12 cellular contexts compared by ENCODE assay signal in the genomic region with DNA sequence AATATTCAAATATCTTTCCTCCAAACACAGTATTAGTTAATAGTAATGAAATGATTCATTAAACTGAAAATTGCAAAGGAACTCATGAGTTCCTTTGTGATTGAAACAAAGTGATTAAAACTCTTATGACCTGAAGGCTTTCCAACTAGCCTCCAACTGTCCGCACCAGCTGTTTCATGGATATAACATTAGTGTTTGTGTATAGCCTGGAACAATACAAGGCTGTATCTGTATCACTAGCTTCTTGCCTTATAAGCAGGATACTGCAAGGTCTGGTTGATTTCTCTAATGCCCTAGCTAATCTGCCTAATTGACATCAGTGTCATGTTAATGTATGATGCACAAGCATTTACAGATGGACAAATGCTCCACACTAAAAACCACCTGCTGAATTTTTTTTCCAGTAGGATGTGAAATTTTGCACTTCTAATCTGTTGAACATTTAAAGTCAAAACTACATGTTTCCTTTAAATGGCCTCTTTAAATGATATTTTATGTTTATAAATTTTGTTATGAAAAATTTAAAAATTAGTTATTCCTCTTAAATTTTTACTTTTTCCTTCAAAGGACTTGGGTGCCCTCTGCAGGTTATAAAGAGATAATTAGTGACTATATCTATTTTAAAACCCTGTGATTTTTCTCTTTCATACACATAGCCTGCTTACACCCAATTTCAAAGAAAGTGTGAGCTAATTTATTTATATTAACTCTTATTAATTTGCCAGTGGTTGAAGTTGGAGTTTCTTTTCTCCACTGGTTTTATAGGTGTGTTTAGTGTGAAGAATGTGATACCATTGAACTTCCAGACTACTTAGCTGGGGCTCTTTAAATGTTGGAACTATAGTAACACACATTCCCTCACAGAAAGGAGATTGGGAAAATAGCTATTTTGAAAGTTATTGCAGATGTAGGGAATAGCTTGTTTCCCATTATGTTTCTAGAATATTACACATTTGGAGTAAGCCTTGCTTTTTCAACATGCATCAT. TPM values are rescaled to one million over a fixed set of nuclear protein-coding genes. Genes with fewer than 3 reads are reported as not detected.
DNase-seq lines count a peak whose midpoint lies in the region; ATAC-seq and TF ChIP-seq lines count a peak whose summit lies in the region.
"Had no signal": no experiment of that assay in that cellular context is flagged by ENCODE, and none has a peak within 500 bp of the region (broad histone marks: within the 10 kb centered on the region; RNA-seq: fewer than 3 reads in every experiment).

No MANE protein-coding gene starts in this region.

- DNase-seq in NCI-H2196 treated with DMSO at 0.1 percent for 48 hours (lab: John Stamatoyannopoulos, UW; ENCODE audit: unreplicated experiment) = peak; percentile 15
- no peak for DNase-seq in NCI-H2196 (lab: John Stamatoyannopoulos, UW; ENCODE audit: unreplicated experiment)
- DNase-seq in endodermal cell = no peak
- no peak for DNase-seq in progenitor cell of endocrine pancreas (ENCODE audit: low spot score, unreplicated experiment)
- DNase-seq in ovary = no peak
- DNase-seq in activated T-cell treated with anti-CD3 and anti-CD28 coated beads, Interleukin-2, amount 50 U/mL, for 4 hours = no peak
- DNase-seq: activated gamma-delta T cell treated with Interleukin-2 at 50 U/mL for 16 hours; SHP77 treated with DMSO at 0.1 percent for 48 hours; stimulated activated CD4-positive, alpha-beta T cell treated with anti-CD3 and anti-CD28 coated beads, Interleukin-4, amount 100 ng/mL, for 4 hours had no signal

- TF ChIP-seq CTCF in OCI-LY3 (IDR thresholded peaks at IDR 0.05; ENCODE audit: low read depth, low read length) (0 out of 2 replicates have a peak, but pooled peaks have one; percentile 26), endodermal cell (conservative IDR thresholded peaks at IDR 0.05) (peak; percentile 75), progenitor cell of endocrine pancreas (IDR thresholded peaks at IDR 0.05; ENCODE audit: unreplicated experiment) (peak; percentile 49), ovary (IDR thresholded peaks at IDR 0.05) (no peak)

- no peak overlapping the region for H3K4me3 ChIP-seq in OCI-LY3 (ENCODE audit: low read length)
- H3K4me3 ChIP-seq in endodermal cell (ENCODE audit: low read length) = no peak overlapping the region
- no peak overlapping the region for H3K4me3 ChIP-seq in ovary
- H3K4me3 ChIP-seq: BLaER1 treated with 17β-estradiol and CSF1 and Interleukin-3, amounts not matched to agents 10 nM and 100 nM had no signal

- H3K9me3 Mint-ChIP-seq in endodermal cell = no peaks in the 10 kb centered on the region
- no peaks in the 10 kb centered on the region for H3K9me3 Mint-ChIP-seq in progenitor cell of endocrine pancreas (ENCODE audit: low read depth)
- no peaks in the 10 kb centered on the region for H3K9me3 Mint-ChIP-seq in activated T-cell treated with anti-CD3 and anti-CD28 coated beads, Interleukin-2, amount 50 U/mL, for 4 hours

- H3K4me1 ChIP-seq in OCI-LY3 (ENCODE audit: low read length) (no peaks in the 10 kb centered on the region), endodermal cell (ENCODE audit: control insufficient read depth, insufficient read depth, low read length) (no peaks in the 10 kb centered on the region), ovary (ENCODE audit: insufficient read depth) (no peaks in the 10 kb centered on the region)
- H3K4me1 ChIP-seq: BLaER1 treated with 17β-estradiol and CSF1 and Interleukin-3, amounts not matched to agents 10 nM and 100 nM had no signal

- no peak overlapping the region for H3K4me2 ChIP-seq in OCI-LY3 (ENCODE audit: low read length)
- H3K4me2 ChIP-seq: BLaER1 treated with 17β-estradiol and CSF1 and Interleukin-3, amounts not matched to agents 10 nM and 100 nM had no signal

- H3K36me3 Mint-ChIP-seq in endodermal cell (ENCODE audit: low read depth) (no peaks in the 10 kb centered on the region), progenitor cell of endocrine pancreas (ENCODE audit: insufficient read depth) (no peaks in the 10 kb centered on the region)
- peaks cover 9% of the 10 kb centered on the region for H3K36me3 Mint-ChIP-seq in activated T-cell treated with anti-CD3 and anti-CD28 coated beads, Interleukin-2, amount 50 U/mL, for 4 hours (ENCODE audit: insufficient read depth)

- H3K9ac ChIP-seq in OCI-LY3 (ENCODE audit: low read length) (no peak overlapping the region), endodermal cell (ENCODE audit: extremely low read depth, low read length, poor library complexity, severe bottlenecking) (no peak overlapping the region)
- H3K9ac ChIP-seq: BLaER1 treated with 17β-estradiol and CSF1 and Interleukin-3, amounts not matched to agents 10 nM and 100 nM had no signal

- H3K27me3 Mint-ChIP-seq in endodermal cell (ENCODE audit: insufficient read depth) = no peaks in the 10 kb centered on the region
- no peaks in the 10 kb centered on the region for H3K27me3 Mint-ChIP-seq in progenitor cell of endocrine pancreas
- H3K27me3 Mint-ChIP-seq in activated T-cell treated with anti-CD3 and anti-CD28 coated beads, Interleukin-2, amount 50 U/mL, for 4 hours (ENCODE audit: low read depth) = no peaks in the 10 kb centered on the region

- TF ChIP-seq EP300 in ovary (IDR thresholded peaks at IDR 0.05) = no peak

- no peaks in the 10 kb centered on the region for H4K20me1 ChIP-seq in OCI-LY3 (ENCODE audit: insufficient read depth, low read length)
- H4K20me1 ChIP-seq: BLaER1 treated with 17β-estradiol and CSF1 and Interleukin-3, amounts not matched to agents 10 nM and 100 nM had no signal

- H3K27ac ChIP-seq in OCI-LY3 (ENCODE audit: low read length) (no peak overlapping the region), endodermal cell (ENCODE audit: low read depth, low read length) (no peak overlapping the region), ovary (no peak overlapping the region)
- H3K27ac ChIP-seq: BLaER1 treated with 17β-estradiol and CSF1 and Interleukin-3, amounts not matched to agents 10 nM and 100 nM had no signal

- H3K9me3 ChIP-seq in OCI-LY3 (ENCODE audit: insufficient read depth, low read length) (no peaks in the 10 kb centered on the region), endodermal cell (ENCODE audit: control insufficient read depth, low read length) (no peaks in the 10 kb centered on the region), ovary (no peaks in the 10 kb centered on the region)
- H3K9me3 ChIP-seq: BLaER1 treated with 17β-estradiol and CSF1 and Interleukin-3, amounts not matched to agents 10 nM and 100 nM had no signal

- H3K4me3 Mint-ChIP-seq in endodermal cell (no peak overlapping the region), progenitor cell of endocrine pancreas (ENCODE audit: low read depth) (no peak overlapping the region)
- H3K4me3 Mint-ChIP-seq in activated T-cell treated with anti-CD3 and anti-CD28 coated beads, Interleukin-2, amount 50 U/mL, for 4 hours = no peak overlapping the region

- H3K27me3 ChIP-seq in OCI-LY3 (ENCODE audit: low read depth, low read length) (no peaks in the 10 kb centered on the region), endodermal cell (ENCODE audit: control insufficient read depth, insufficient read depth, low read length, poor library complexity, severe bottlenecking) (no peaks in the 10 kb centered on the region), ovary (no peaks in the 10 kb centered on the region)
- H3K27me3 ChIP-seq: BLaER1 treated with 17β-estradiol and CSF1 and Interleukin-3, amounts not matched to agents 10 nM and 100 nM had no signal

- no peaks in the 10 kb centered on the region for H3K36me3 ChIP-seq in OCI-LY3 (replicated peaks; ENCODE audit: low read depth, low read length)
- H3K36me3 ChIP-seq in endodermal cell (ENCODE audit: control insufficient read depth, insufficient read depth, low read length) = peaks cover 19% of the 10 kb centered on the region
- H3K36me3 ChIP-seq in ovary = no peaks in the 10 kb centered on the region

- no peak for TF ChIP-seq POLR2A in ovary (IDR thresholded peaks at IDR 0.05)

- WGBS in endodermal cell (ENCODE audit: insufficient coverage in 1 of 2, insufficient read length in 1 of 2), 2 experiments = 100% methylated on average over 1 of the region's 1 CpG
- 76 to 95% (median 93%) methylated on average over 1 of the region's 1 CpG for WGBS in ovary, 3 donors

- peaks cover 13% of the 10 kb centered on the region for H3K4me1 Mint-ChIP-seq in endodermal cell
- peaks cover 7% of the 10 kb centered on the region for H3K4me1 Mint-ChIP-seq in progenitor cell of endocrine pancreas (ENCODE audit: low read depth)
- no peaks in the 10 kb centered on the region for H3K4me1 Mint-ChIP-seq in activated T-cell treated with anti-CD3 and anti-CD28 coated beads, Interleukin-2, amount 50 U/mL, for 4 hours (ENCODE audit: low read depth)

- intact Hi-C loops in ovary (cut with DNase I) = no loop called here

- H2AFZ ChIP-seq in OCI-LY3 (ENCODE audit: low read depth, low read length) = no peak overlapping the region

- ATAC-seq in GM19328 (IDR thresholded peaks at IDR 0.05; ENCODE audit: unreplicated experiment) = no peak
- ATAC-seq in activated T-cell treated with anti-CD3 and anti-CD28 coated beads, Interleukin-2, amount 50 U/mL, for 4 hours = no peak

- H3K79me2 ChIP-seq in OCI-LY3 (ENCODE audit: low read length) = no peaks in the 10 kb centered on the region

- H3K27ac Mint-ChIP-seq in endodermal cell = no peak overlapping the region
- H3K27ac Mint-ChIP-seq in progenitor cell of endocrine pancreas = no peak overlapping the region

RNA-seq across cellular contexts. Expression of gene AP5M1, which starts 25.4 kb away (rescaled TPM):
- total RNA-seq in endodermal cell (10 to 100 TPM; 53.9 to 58.4 TPM), progenitor cell of endocrine pancreas (44.1 and 48.1 TPM in 2 replicates), ovary (10 to 100 TPM; 12.8 to 31.0 (median 26.6) TPM)
- polyA plus RNA-seq in endodermal cell (2013, experiment 1 of 2) = 41.5 TPM
- 40.4 TPM for polyA plus RNA-seq in endodermal cell (2013, experiment 2 of 2)
- polyA plus RNA-seq in ovary = 10 to 100 TPM in 1 of 2 donors, 1 to 10 TPM in 1; 7.3 to 19.3 TPM
- 10 to 100 TPM; 34.6 to 37.5 (median 35.0) TPM for total RNA-seq in activated T-cell treated with anti-CD3 and anti-CD28 coated beads, Interleukin-2, amount 50 U/mL, for 4 hours

RNA-seq across cellular contexts. Expression of gene EXOC5, which starts 25.4 kb away (rescaled TPM):
- total RNA-seq in endodermal cell (100 to 1,000 TPM; 101 to 107 TPM), progenitor cell of endocrine pancreas (88.8 and 88.9 TPM in 2 replicates), ovary (10 to 100 TPM; 21.8 to 65.7 (median 55.1) TPM)
- 106 TPM for polyA plus RNA-seq in endodermal cell (2013, experiment 1 of 2)
- polyA plus RNA-seq in endodermal cell (2013, experiment 2 of 2) = 99.3 TPM
- 10 to 100 TPM; 10.3 to 30.6 TPM for polyA plus RNA-seq in ovary
- total RNA-seq in activated T-cell treated with anti-CD3 and anti-CD28 coated beads, Interleukin-2, amount 50 U/mL, for 4 hours = 10 to 100 TPM; 69.7 to 77.2 (median 74.7) TPM

Comparison
In these comparisons a context has a peak if more than half of its experiments do, and no peak if none do; other contexts are left out.
1. CTCF ChIP-seq: peak in OCI-LY3 (single experiment), endodermal cell (single experiment) and progenitor cell of endocrine pancreas (single experiment); none in ovary (0 of 3).